In genomic region chr10:24462889-24463552, GRCh38 we compare ENCODE assay signal across 11 cellular contexts.
DNase-seq lines count a peak whose midpoint lies in the region; ATAC-seq, FAIRE-seq and TF ChIP-seq lines count a peak whose summit lies in the region.
"Had no signal": no experiment of that assay in that cellular context is flagged by ENCODE, and none has a peak within 500 bp of the region (broad histone marks: within the 10 kb centered on the region; RNA-seq: fewer than 3 reads in every experiment).

No MANE protein-coding gene starts in this region.

- H4K20me1 ChIP-seq in GM12878 (ENCODE audit: control insufficient read depth, insufficient read depth), result no peaks in the 10 kb centered on the region

- no peak for TF ChIP-seq RAD21 in GM12878 (IDR thresholded peaks at IDR 0.05; ENCODE audit: insufficient read depth, low read depth, low read length)

- no peak for TF ChIP-seq POLR2A in heart left ventricle (IDR thresholded peaks at IDR 0.05)
- TF ChIP-seq POLR2A in GM12878 (IDR thresholded peaks at IDR 0.05; ENCODE audit: low read depth, low read length), result no peak
- no peak for TF ChIP-seq POLR2A in vagina (IDR thresholded peaks at IDR 0.05)

- H3K27me3 ChIP-seq in heart left ventricle (no peaks in the 10 kb centered on the region), GM12878 (replicated peaks in 1 of 2; ENCODE audit: control insufficient read depth in 2 of 2, insufficient read depth in 2 of 2, low read length in 1 of 2) (no peaks in the 10 kb centered on the region), kidney epithelial cell (ENCODE audit: control insufficient read depth, insufficient read depth, low read length) (no peaks in the 10 kb centered on the region), vagina (no peaks in the 10 kb centered on the region), upper lobe of right lung (no peaks in the 10 kb centered on the region)

- POLR2A ChIA-PET in GM12878 (lab: Charles Lee), result no interaction called here

- H3K4me3 ChIP-seq in heart left ventricle (no peak overlapping the region), GM12878 (no peak overlapping the region), kidney epithelial cell (ENCODE audit: low read depth, low read length) (no peak overlapping the region), vagina (no peak overlapping the region), upper lobe of right lung (no peak overlapping the region)
- H3K4me3 ChIP-seq: dorsolateral prefrontal cortex, lung had no signal

- in situ Hi-C loops in GM12878 (cut with MboI), result no loop called here

- no peak for TF ChIP-seq EP300 in GM12878 (IDR thresholded peaks at IDR 0.05; ENCODE audit: borderline replicate concordance in 1 of 2, control insufficient read depth in 1 of 2, low read depth in 2 of 2, low read length in 2 of 2)

- H3K4me2 ChIP-seq in GM12878 (ENCODE audit: control insufficient read depth, insufficient read depth), result no peak overlapping the region

- intact Hi-C loops in heart left ventricle (cut with DNase I) (loop anchor here in 1 of 10 donors (5.0 kb wide), 1 partner anchor 46 kb away; no protein-coding TSS in a partner anchor), left cardiac atrium (cut with DNase I) (no loop called here), GM12878 (cut with micrococcal nuclease; ENCODE audit: unreplicated experiment) (no loop called here), vagina (cut with DNase I) (no loop called here), upper lobe of right lung (cut with DNase I) (no loop called here)

- BruUV-seq in GM12878 (replicated peaks; lab: Mats Ljungman, UMichigan), result no TSS peak

- RAD21 ChIA-PET in GM12878 (lab: Charles Lee; ENCODE audit: unreplicated experiment), result no interaction called here

- no peak for DNase-seq in heart left ventricle
- DNase-seq in left cardiac atrium, result no peak
- DNase-seq in GM12878 (ENCODE audit: low read depth, low spot score), result no peak
- DNase-seq in kidney epithelial cell (ENCODE audit: low read depth), result no peak
- no peak for DNase-seq in vagina (ENCODE audit: extremely low spot score in 2 of 2)
- no peak for DNase-seq in activated T-cell treated with anti-CD3 and anti-CD28 coated beads, Interleukin-2, amount 50 U/mL, for 48 hours
- DNase-seq in upper lobe of right lung, result no peak
- DNase-seq: dorsolateral prefrontal cortex, SHP77 had no signal

- FAIRE-seq in GM12878 (lab: Jason Lieb, UNC), result no peak

- no peak overlapping the region for H2AFZ ChIP-seq in GM12878 (ENCODE audit: control insufficient read depth, low read depth, low read length)

- TF ChIP-seq CTCF in heart left ventricle (IDR thresholded peaks at IDR 0.05) (peak in 2 of 12 donors; percentile 25 to 29), GM12878 (IDR thresholded peaks at IDR 0.05 in 2 of 3, conservative IDR thresholded peaks at IDR 0.05 in 1 of 3; ENCODE audit: control insufficient read depth in 2 of 3, extremely low read depth in 1 of 3, insufficient read depth in 1 of 3, low read depth in 3 of 3, low read length in 3 of 3) (no peak), kidney epithelial cell (IDR thresholded peaks at IDR 0.05; ENCODE audit: insufficient read depth, low read length, poor library complexity, severe bottlenecking) (peak; percentile 13), vagina (IDR thresholded peaks at IDR 0.05) (no peak), upper lobe of right lung (IDR thresholded peaks at IDR 0.05) (no peak)

- H3K27ac ChIP-seq in heart left ventricle, result peak overlapping the region in 9 of 12 donors; percentile 3 to 70 (median 25)
- H3K27ac ChIP-seq in GM12878 (ENCODE audit: control insufficient read depth, insufficient read depth), result no peak overlapping the region
- H3K27ac ChIP-seq in vagina, result peak overlapping the region; percentile 70
- H3K27ac ChIP-seq in upper lobe of right lung, result no peak overlapping the region
- H3K27ac ChIP-seq: dorsolateral prefrontal cortex had no signal

- SMC1A ChIA-PET in GM12878 (lab: Charles Lee; ENCODE audit: uncharacterized antibody, unreplicated experiment), result interaction anchor here (0.6 to 1.1 kb wide), 2 partner anchors 14 to 57 kb away, joined by 3 read pairs; no protein-coding TSS in a partner anchor

- 58 to 71% (median 67%) methylated on average over 6 of the region's 6 CpGs for WGBS in heart left ventricle, 4 donors
- whole genome bisulfite sequencing in GM12878 (ENCODE audit: insufficient coverage, insufficient replicate concordance, low lambda C conversion rate, missing lambda C conversion rate), result 77% methylated on average over 6 of the region's 6 CpGs

- H3K4me1 ChIP-seq in heart left ventricle (peaks cover 6 to 51% (median 39%) of the 10 kb centered on the region in 12 donors), GM12878 (ENCODE audit: control insufficient read depth, insufficient read depth, low read length) (peaks cover 15% of the 10 kb centered on the region), vagina (peaks cover 44% of the 10 kb centered on the region), upper lobe of right lung (peaks cover 21% of the 10 kb centered on the region)

- H3K36me3 ChIP-seq in heart left ventricle (no peaks in the 10 kb centered on the region), GM12878 (ENCODE audit: control insufficient read depth in 2 of 2, insufficient read depth in 2 of 2, low read length in 1 of 2) (no peaks in the 10 kb centered on the region), kidney epithelial cell (ENCODE audit: control insufficient read depth, insufficient read depth, low read length) (no peaks in the 10 kb centered on the region), vagina (no peaks in the 10 kb centered on the region), upper lobe of right lung (no peaks in the 10 kb centered on the region)

- ATAC-seq in heart left ventricle (peak in 1 of 4 donors; percentile 19), left cardiac atrium (no peak), GM12878 (no peak), HG03095 (IDR thresholded peaks at IDR 0.05; ENCODE audit: unreplicated experiment) (no peak), upper lobe of right lung (no peak)

- no peaks in the 10 kb centered on the region for H3K79me2 ChIP-seq in GM12878 (ENCODE audit: control insufficient read depth, insufficient read depth, low read length)

- H3K9me3 ChIP-seq in heart left ventricle, result no peaks in the 10 kb centered on the region
- no peaks in the 10 kb centered on the region; the same call in 2 of the 3 replicates for H3K9me3 ChIP-seq in GM12878 (replicated peaks; ENCODE audit: control insufficient read depth, insufficient read depth, low read length)
- no peaks in the 10 kb centered on the region for H3K9me3 ChIP-seq in vagina
- H3K9me3 ChIP-seq in upper lobe of right lung, result no peaks in the 10 kb centered on the region

- CTCF ChIA-PET in GM12878 (lab: Yijun Ruan, JAX), result no interaction called here

- H3K9ac ChIP-seq in GM12878 (ENCODE audit: control insufficient read depth, insufficient read depth, low read length), result no peak overlapping the region

TF ChIP-seq in GM12878, 131 proteins besides CTCF, POLR2A, EP300 and RAD21:
- TF ChIP-seq PML (IDR thresholded peaks at IDR 0.05; ENCODE audit: low read length), result no peak
- TF ChIP-seq RELB (IDR thresholded peaks at IDR 0.05; ENCODE audit: low read depth), result 0 out of 2 replicates have a peak, but pooled peaks have one; percentile 14

Comparison
In these comparisons a context has a peak if more than half of its experiments do, and no peak if none do; other contexts are left out.
1. H3K27ac ChIP-seq: peak in heart left ventricle (9 of 12) and vagina (single experiment); none in GM12878 (single experiment) and upper lobe of right lung (single experiment).